In the genomic region with DNA sequence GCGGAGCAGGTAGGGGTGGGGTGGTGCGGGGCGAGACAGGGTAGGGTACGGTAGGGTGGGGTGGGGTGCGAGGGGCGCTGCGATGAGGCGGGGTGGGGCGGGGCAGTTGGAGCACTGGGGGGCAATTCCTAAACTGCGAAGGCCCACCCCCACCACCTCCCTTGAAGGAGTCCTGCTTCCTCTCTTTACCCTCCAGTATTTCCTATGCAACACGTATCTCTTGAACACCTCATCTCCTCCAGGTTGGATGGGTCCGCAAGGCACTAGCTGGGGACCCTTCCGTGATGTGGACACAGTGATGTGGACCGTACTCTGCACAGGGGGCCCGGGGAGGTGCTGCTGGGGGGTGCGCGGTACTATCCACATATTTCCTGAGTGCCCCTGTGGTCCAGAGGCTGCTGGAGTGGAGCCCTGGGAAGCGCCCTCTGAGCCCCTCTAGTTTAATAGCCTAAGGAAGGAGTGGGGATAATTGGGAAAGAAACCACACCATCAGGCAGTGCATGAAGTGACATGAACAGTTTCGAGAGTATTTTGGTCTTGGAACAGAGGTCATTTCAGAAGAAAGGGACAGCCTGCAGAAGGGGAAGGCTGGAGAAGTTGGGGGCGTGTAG, we compare ENCODE assay signal across 8 cellular contexts. TPM values are rescaled to one million over a fixed set of nuclear protein-coding genes. Genes with fewer than 3 reads are reported as not detected.
DNase-seq lines count a peak whose midpoint lies in the region; ATAC-seq and TF ChIP-seq lines count a peak whose summit lies in the region.

No MANE protein-coding gene starts in this region.

- H3K9ac ChIP-seq in OCI-LY1 (ENCODE audit: low read length), result no peak overlapping the region

- H3K27me3 ChIP-seq in Caco-2 (replicated peaks; ENCODE audit: control insufficient read depth, insufficient read depth, low read length) (no peaks in the 10 kb centered on the region), OCI-LY1 (ENCODE audit: insufficient read depth, low read length) (no peaks in the 10 kb centered on the region), osteoblast (ENCODE audit: insufficient read depth, low read length) (peaks cover 22% of the 10 kb centered on the region)

- H2AFZ ChIP-seq in OCI-LY1 (ENCODE audit: low read length) (no peak overlapping the region), osteoblast (ENCODE audit: low read length) (no peak overlapping the region)

- no peaks in the 10 kb centered on the region for H3K79me2 ChIP-seq in OCI-LY1 (ENCODE audit: insufficient read depth, low read length)
- H3K79me2 ChIP-seq in osteoblast (ENCODE audit: insufficient read depth, low read length), result no peaks in the 10 kb centered on the region

- H3K4me3 Mint-ChIP-seq in Caco-2 (ENCODE audit: unreplicated experiment), result peak overlapping the region; percentile 68
- peak overlapping the region; percentile 88 for H3K4me3 Mint-ChIP-seq in endothelial cell (ENCODE audit: unreplicated experiment)

- H3K9me3 Mint-ChIP-seq in Caco-2 (ENCODE audit: unreplicated experiment) (no peaks in the 10 kb centered on the region), endothelial cell (ENCODE audit: unreplicated experiment) (no peaks in the 10 kb centered on the region)

- TF ChIP-seq CTCF in Caco-2 (IDR thresholded peaks at IDR 0.05; ENCODE audit: insufficient read depth in 1 of 2, low read depth in 1 of 2, low read length in 1 of 2, severe bottlenecking in 1 of 2, unreplicated experiment in 1 of 2), result no peak
- TF ChIP-seq CTCF in OCI-LY1 (IDR thresholded peaks at IDR 0.05; ENCODE audit: low read length), result no peak
- TF ChIP-seq CTCF in endothelial cell (IDR thresholded peaks at IDR 0.05; ENCODE audit: unreplicated experiment), result peak; percentile 5
- no peak for TF ChIP-seq CTCF in osteoblast (IDR thresholded peaks at IDR 0.05; ENCODE audit: extremely low read depth, low read depth, low read length)

- no peaks in the 10 kb centered on the region for H4K20me1 ChIP-seq in OCI-LY1 (ENCODE audit: insufficient read depth, low read length)
- no peaks in the 10 kb centered on the region for H4K20me1 ChIP-seq in osteoblast (ENCODE audit: insufficient read depth, low read length)

- POLR2A ChIA-PET in Caco-2 (lab: Charles Lee), result no interaction called here

- H3K4me1 ChIP-seq in Caco-2 (peaks cover 15% of the 10 kb centered on the region), OCI-LY1 (ENCODE audit: insufficient read depth, low read length, severe bottlenecking) (peaks cover 12% of the 10 kb centered on the region), osteoblast (ENCODE audit: insufficient read depth, low read length) (peaks cover 21% of the 10 kb centered on the region)

- DNase-seq in Caco-2, result no peak
- no peak for DNase-seq in endothelial cell (ENCODE audit: low spot score)
- peak; percentile 62 for DNase-seq in osteoblast (ENCODE audit: insufficient read length, low spot score, missing footprints)
- no peak for DNase-seq in NOMO-1 treated with dmso at 0.1 percent for 144 hours (lab: John Stamatoyannopoulos, UW; ENCODE audit: unreplicated experiment)
- no peak for DNase-seq in NCI-H146 treated with DMSO at 0.1 percent for 48 hours (lab: John Stamatoyannopoulos, UW; ENCODE audit: unreplicated experiment)
- no peak for DNase-seq in NCI-H1436 (lab: John Stamatoyannopoulos, UW)

- H3K4me2 ChIP-seq in OCI-LY1 (ENCODE audit: low read length), result peak overlapping the region; percentile 27; the same call in 1 of the 2 replicates
- H3K4me2 ChIP-seq in osteoblast (ENCODE audit: insufficient read depth, low read length), result peak overlapping the region; percentile 59

- H3K9me3 ChIP-seq in Caco-2 (no peaks in the 10 kb centered on the region), OCI-LY1 (ENCODE audit: low read length) (no peaks in the 10 kb centered on the region), osteoblast (ENCODE audit: low read depth, low read length) (no peaks in the 10 kb centered on the region)

- peaks cover 4% of the 10 kb centered on the region for H3K36me3 Mint-ChIP-seq in Caco-2 (ENCODE audit: insufficient read depth, unreplicated experiment)
- peaks cover 3% of the 10 kb centered on the region for H3K36me3 Mint-ChIP-seq in endothelial cell (ENCODE audit: low read depth, unreplicated experiment)

- CTCF ChIA-PET in Caco-2 (lab: Charles Lee), result interaction anchor here (1.0 to 1.3 kb wide), 3 partner anchors 11 to 220 kb away, joined by 3 read pairs; no protein-coding TSS in a partner anchor

- H3F3A ChIP-seq in OCI-LY1 (ENCODE audit: insufficient read depth, low read length), result no peaks in the 10 kb centered on the region

- intact Hi-C loops in Caco-2 (cut with micrococcal nuclease; ENCODE audit: unreplicated experiment), result loop anchor here (1.0 to 10.0 kb wide), 3 partner anchors 60 to 137 kb away; partner anchors contain the start of gene IFT88

- H3K27ac Mint-ChIP-seq in Caco-2 (ENCODE audit: unreplicated experiment), result no peak overlapping the region
- no peak overlapping the region for H3K27ac Mint-ChIP-seq in endothelial cell (ENCODE audit: unreplicated experiment)

- no peak for ATAC-seq in HG03571 (IDR thresholded peaks at IDR 0.05; ENCODE audit: unreplicated experiment)

- H3K27me3 Mint-ChIP-seq in Caco-2 (ENCODE audit: insufficient read depth, unreplicated experiment) (no peaks in the 10 kb centered on the region), endothelial cell (ENCODE audit: unreplicated experiment) (peaks cover 20% of the 10 kb centered on the region)

- no peaks in the 10 kb centered on the region for H3K9me2 ChIP-seq in OCI-LY1 (ENCODE audit: low read depth, low read length)

- H3K36me3 ChIP-seq in Caco-2 (ENCODE audit: control insufficient read depth, insufficient read depth, low read length) (no peaks in the 10 kb centered on the region), OCI-LY1 (ENCODE audit: insufficient read depth, low read length) (no peaks in the 10 kb centered on the region), osteoblast (ENCODE audit: insufficient read depth, low read length) (no peaks in the 10 kb centered on the region)

- no TSS peak for BruUV-seq in Caco-2 (replicated peaks; lab: Mats Ljungman, UMichigan)

- H3K4me3 ChIP-seq in Caco-2 (ENCODE audit: low read depth, low read length), result peak overlapping the region; percentile 92
- H3K4me3 ChIP-seq in OCI-LY1 (ENCODE audit: low read depth, low read length, poor library complexity, severe bottlenecking), result peak overlapping the region; percentile 39
- H3K4me3 ChIP-seq in osteoblast (ENCODE audit: insufficient read depth, low read length), result no peak overlapping the region

- H3K27ac ChIP-seq in OCI-LY1 (ENCODE audit: low read depth, low read length, poor library complexity, severe bottlenecking) (no peak overlapping the region), osteoblast (ENCODE audit: low read depth, low read length) (no peak overlapping the region)

- H3K4me1 Mint-ChIP-seq in Caco-2 (ENCODE audit: low read depth, unreplicated experiment) (peaks cover 10% of the 10 kb centered on the region), endothelial cell (ENCODE audit: unreplicated experiment) (peaks cover 2% of the 10 kb centered on the region)

RNA-seq across cellular contexts. Expression of gene IL17D, which starts 1.1 kb away (rescaled TPM):
- 1.7 and 2.2 TPM in 2 replicates for total RNA-seq in Caco-2 (2022)
- total RNA-seq in endothelial cell (ENCODE audit: unreplicated experiment), result 2.1 TPM
- total RNA-seq in osteoblast, result 2.1 and 2.2 TPM in 2 replicates
